Comparison of ENCODE assay signal across 15 cellular contexts in genomic region chr5:38724301-38725030, GRCh38.
DNase-seq lines count a peak whose midpoint lies in the region; ATAC-seq and TF ChIP-seq lines count a peak whose summit lies in the region.
"Had no signal": no experiment of that assay in that cellular context is flagged by ENCODE, and none has a peak within 500 bp of the region (broad histone marks: within the 10 kb centered on the region; RNA-seq: fewer than 3 reads in every experiment).

No MANE protein-coding gene starts in this region.

- peaks cover 23% of the 10 kb centered on the region for H3K4me1 Mint-ChIP-seq in WTC11
- H3K4me1 Mint-ChIP-seq: activated CD4-positive, alpha-beta T cell treated with anti-CD3 and anti-CD28 coated beads for 36 hours had no signal

- no peak overlapping the region for H3K27ac Mint-ChIP-seq in WTC11
- H3K27ac Mint-ChIP-seq: activated CD4-positive, alpha-beta T cell treated with anti-CD3 and anti-CD28 coated beads for 36 hours; activated T-helper 1 cell treated with anti-CD3 and anti-CD28 coated beads, Interleukin-12 subunit alpha, Interleukin-12 subunit beta, Interleukin-2, Interleukin-4 antibody, amounts not matched to agents 30 ng/mL and 10 ng/mL and 1 ng/mL, durations not matched to agents 14 hours and 24 hours and 36 hours; nephron progenitor cell had no signal

- H3K9me3 Mint-ChIP-seq in WTC11: no peaks in the 10 kb centered on the region
- H3K9me3 Mint-ChIP-seq: activated T-helper 1 cell treated with anti-CD3 and anti-CD28 coated beads, Interleukin-12 subunit alpha, Interleukin-12 subunit beta, Interleukin-2, Interleukin-4 antibody, amounts not matched to agents 30 ng/mL and 10 ng/mL and 1 ng/mL, durations not matched to agents 14 hours and 24 hours and 36 hours; nephron progenitor cell had no signal

- CTCF ChIA-PET in WTC11 (lab: Charles Lee): interaction anchor here (0.7 to 1.9 kb wide), 4 partner anchors 86 to 304 kb away, joined by 3 to 11 read pairs (median 6); no protein-coding TSS in a partner anchor

- H2AFZ ChIP-seq in fibroblast of lung (ENCODE audit: low read length): no peak overlapping the region

- H3K27me3 Mint-ChIP-seq in WTC11 (ENCODE audit: low read depth): no peaks in the 10 kb centered on the region

- no peaks in the 10 kb centered on the region for H3K27me3 ChIP-seq in H7 (ENCODE audit: control insufficient read depth, insufficient read depth, low read length)
- H3K27me3 ChIP-seq in fibroblast of lung (ENCODE audit: control insufficient read depth, insufficient read depth, low read length): no peaks in the 10 kb centered on the region
- H3K27me3 ChIP-seq in skeletal muscle satellite cell (ENCODE audit: control insufficient read depth, insufficient read depth, low read length): no peaks in the 10 kb centered on the region
- H3K27me3 ChIP-seq: suprapubic skin had no signal

- H3K9me3 ChIP-seq in SK-N-MC (ENCODE audit: low read depth, low read length) (no peaks in the 10 kb centered on the region), fibroblast of lung (ENCODE audit: control insufficient read depth, insufficient read depth, low read depth, low read length) (no peaks in the 10 kb centered on the region), skeletal muscle satellite cell (replicated peaks; ENCODE audit: low read length) (no peaks in the 10 kb centered on the region)
- H3K9me3 ChIP-seq: spleen, suprapubic skin had no signal

- DNase-seq in H7: peak; percentile 19
- no peak for DNase-seq in SK-N-MC (ENCODE audit: low read depth, low spot score)
- peak; percentile 44 to 74 for DNase-seq in fibroblast of lung (ENCODE audit: low read depth in 2 of 2)
- no peak for DNase-seq in WTC11 (ENCODE audit: low spot score)
- DNase-seq in posterior vena cava (ENCODE audit: low spot score): no peak
- no peak for DNase-seq in effector CD8-positive, alpha-beta T cell (lab: John Stamatoyannopoulos, UW)
- DNase-seq: activated CD4-positive, alpha-beta T cell treated with anti-CD3 and anti-CD28 coated beads for 36 hours; MV-4-11; NCI-H2171; nephron progenitor cell; spleen had no signal

- H3K9ac ChIP-seq in SK-N-MC (ENCODE audit: insufficient read length) (peak overlapping the region; percentile 73), fibroblast of lung (ENCODE audit: insufficient read depth, low read length) (no peak overlapping the region), skeletal muscle satellite cell (ENCODE audit: low read depth, low read length) (no peak overlapping the region)

- H3K4me1 ChIP-seq in fibroblast of lung (ENCODE audit: control insufficient read depth, extremely low read depth, insufficient read depth, low read length) (peaks cover 6% of the 10 kb centered on the region), skeletal muscle satellite cell (ENCODE audit: control insufficient read depth, insufficient read depth, low read length) (peaks cover 24% of the 10 kb centered on the region)
- H3K4me1 ChIP-seq: spleen had no signal

- no peaks in the 10 kb centered on the region for H4K20me1 ChIP-seq in fibroblast of lung (ENCODE audit: control insufficient read depth, extremely low read depth, insufficient read depth, low read length)

- H3K36me3 ChIP-seq in H7 (replicated peaks; ENCODE audit: control insufficient read depth, insufficient read depth, low read length) (no peaks in the 10 kb centered on the region), SK-N-MC (ENCODE audit: insufficient read depth, low read length) (no peaks in the 10 kb centered on the region), fibroblast of lung (ENCODE audit: control insufficient read depth, insufficient read depth, low read length) (no peaks in the 10 kb centered on the region), skeletal muscle satellite cell (ENCODE audit: insufficient read depth, low read length) (no peaks in the 10 kb centered on the region)
- H3K36me3 ChIP-seq: spleen, suprapubic skin had no signal

- H3K79me2 ChIP-seq in fibroblast of lung (ENCODE audit: control insufficient read depth, insufficient read depth, low read length): no peaks in the 10 kb centered on the region

- H3K4me3 Mint-ChIP-seq in WTC11: no peak overlapping the region
- H3K4me3 Mint-ChIP-seq: activated CD4-positive, alpha-beta T cell treated with anti-CD3 and anti-CD28 coated beads for 36 hours; activated T-helper 1 cell treated with anti-CD3 and anti-CD28 coated beads, Interleukin-12 subunit alpha, Interleukin-12 subunit beta, Interleukin-2, Interleukin-4 antibody, amounts not matched to agents 30 ng/mL and 10 ng/mL and 1 ng/mL, durations not matched to agents 14 hours and 24 hours and 36 hours; nephron progenitor cell had no signal

- no peak for TF ChIP-seq CTCF in fibroblast of lung (conservative IDR thresholded peaks at IDR 0.05 in 1 of 2, IDR thresholded peaks at IDR 0.05 in 1 of 2; ENCODE audit: low read depth in 1 of 2, low read length in 2 of 2)
- no peak for TF ChIP-seq CTCF in WTC11 (IDR thresholded peaks at IDR 0.05)

- H3K4me3 ChIP-seq in H7 (ENCODE audit: insufficient read depth, low read depth, low read length) (no peak overlapping the region), SK-N-MC (peak overlapping the region; percentile 57), fibroblast of lung (replicated peaks in 1 of 4; ENCODE audit: control extremely low read depth in 1 of 4, insufficient read depth in 1 of 4, low read depth in 3 of 4, low read length in 4 of 4) (no peak overlapping the region), skeletal muscle satellite cell (ENCODE audit: low read length) (no peak overlapping the region)
- H3K4me3 ChIP-seq: spleen, suprapubic skin had no signal

- ATAC-seq in WTC11: no peak
- ATAC-seq in GM18858 (IDR thresholded peaks at IDR 0.05; ENCODE audit: unreplicated experiment): no peak
- ATAC-seq: activated CD4-positive, alpha-beta T cell treated with anti-CD3 and anti-CD28 coated beads for 36 hours had no signal

- no peaks in the 10 kb centered on the region for H3K36me3 Mint-ChIP-seq in WTC11

- POLR2A ChIA-PET in WTC11 (lab: Charles Lee): no interaction called here

- H3K27ac ChIP-seq in SK-N-MC (peak overlapping the region; percentile 100), fibroblast of lung (ENCODE audit: insufficient read depth, low read length) (no peak overlapping the region)
- H3K27ac ChIP-seq: spleen, suprapubic skin had no signal

- intact Hi-C loops in posterior vena cava (cut with DNase I): no loop called here

- no peak overlapping the region for H3K4me2 ChIP-seq in fibroblast of lung (ENCODE audit: extremely low read depth, insufficient read depth, low read length)
- peak overlapping the region; percentile 1 for H3K4me2 ChIP-seq in skeletal muscle satellite cell (ENCODE audit: low read length)

TF ChIP-seq in WTC11, 78 proteins besides CTCF, POLR2A, EP300 and RAD21:
- no peak for TF ChIP-seq ELF4 (CRISPR knock-in tag; IDR thresholded peaks at IDR 0.05; ENCODE audit: low read depth)

Comparison
In these comparisons a context has a peak if more than half of its experiments do, and no peak if none do; other contexts are left out.
1. DNase-seq: peak in H7 (single experiment) and fibroblast of lung (2 of 2); none in SK-N-MC (single experiment), WTC11 (single experiment), posterior vena cava (single experiment) and effector CD8-positive, alpha-beta T cell (single experiment).